In genomic region chr16:81498351-81498750, GRCh38 we compare ENCODE assay signal across 1 cellular context.
TF ChIP-seq lines count a peak whose summit lies in the region.

No MANE protein-coding gene starts in this region.

TF ChIP-seq in GM12878, 131 proteins besides CTCF, POLR2A, EP300 and RAD21:
- TF ChIP-seq BCL11A (IDR thresholded peaks at IDR 0.05; ENCODE audit: low read depth, low read length) (no peak), SUZ12 (IDR thresholded peaks at IDR 0.05; ENCODE audit: unreplicated experiment) (no peak), PAX5 (IDR thresholded peaks at IDR 0.05; ENCODE audit: borderline replicate concordance, low read depth, low read length) (no peak), SUPT20H (IDR thresholded peaks at IDR 0.05; ENCODE audit: borderline replicate concordance, control insufficient read depth, low read depth, low read length) (no peak), ASH2L (IDR thresholded peaks at IDR 0.05; ENCODE audit: borderline replicate concordance, low read depth) (no peak), YY1 (IDR thresholded peaks at IDR 0.05; ENCODE audit: low read depth, low read length) (no peak), IRF3 (IDR thresholded peaks at IDR 0.05) (no peak), KLF5 (IDR thresholded peaks at IDR 0.05; ENCODE audit: partially characterized antibody) (no peak), PKNOX1 (IDR thresholded peaks at IDR 0.05) (no peak), ZNF24 (IDR thresholded peaks at IDR 0.05) (no peak), FOXK2 (IDR thresholded peaks at IDR 0.05) (no peak), DPF2 (IDR thresholded peaks at IDR 0.05) (no peak), SMARCA5 (IDR thresholded peaks at IDR 0.05) (no peak), NFXL1 (IDR thresholded peaks at IDR 0.05; ENCODE audit: borderline replicate concordance) (no peak), FOS (IDR thresholded peaks at IDR 0.05; ENCODE audit: borderline replicate concordance, extremely low read depth, insufficient read length) (no peak), REST (IDR thresholded peaks at IDR 0.05; ENCODE audit: low read depth, low read length) (no peak), EGR1 (IDR thresholded peaks at IDR 0.05; ENCODE audit: borderline replicate concordance in 1 of 2, low read depth in 2 of 2, low read length in 2 of 2) (no peak)
- TF ChIP-seq, protein P1, sequence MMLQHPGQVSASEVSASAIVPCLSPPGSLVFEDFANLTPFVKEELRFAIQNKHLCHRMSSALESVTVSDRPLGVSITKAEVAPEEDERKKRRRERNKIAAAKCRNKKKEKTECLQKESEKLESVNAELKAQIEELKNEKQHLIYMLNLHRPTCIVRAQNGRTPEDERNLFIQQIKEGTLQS (IDR thresholded peaks at IDR 0.05; ENCODE audit: borderline replicate concordance, extremely low read depth, low read depth, low read length), result no peak
- TF ChIP-seq, protein P2, sequence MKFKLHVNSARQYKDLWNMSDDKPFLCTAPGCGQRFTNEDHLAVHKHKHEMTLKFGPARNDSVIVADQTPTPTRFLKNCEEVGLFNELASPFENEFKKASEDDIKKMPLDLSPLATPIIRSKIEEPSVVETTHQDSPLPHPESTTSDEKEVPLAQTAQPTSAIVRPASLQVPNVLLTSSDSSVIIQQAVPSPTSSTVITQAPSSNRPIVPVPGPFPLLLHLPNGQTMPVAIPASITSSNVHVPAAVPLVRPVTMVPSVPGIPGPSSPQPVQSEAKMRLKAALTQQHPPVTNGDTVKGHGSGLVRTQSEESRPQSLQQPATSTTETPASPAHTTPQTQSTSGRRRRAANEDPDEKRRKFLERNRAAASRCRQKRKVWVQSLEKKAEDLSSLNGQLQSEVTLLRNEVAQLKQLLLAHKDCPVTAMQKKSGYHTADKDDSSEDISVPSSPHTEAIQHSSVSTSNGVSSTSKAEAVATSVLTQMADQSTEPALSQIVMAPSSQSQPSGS (IDR thresholded peaks at IDR 0.05; ENCODE audit: low read length), result no peak
